In genomic region chr6:113160716-113161115, GRCh38 we compare ENCODE assay signal across 17 cellular contexts.
DNase-seq lines count a peak whose midpoint lies in the region; ATAC-seq and TF ChIP-seq lines count a peak whose summit lies in the region.
"Had no signal": no experiment of that assay in that cellular context is flagged by ENCODE, and none has a peak within 500 bp of the region (broad histone marks: within the 10 kb centered on the region; RNA-seq: fewer than 3 reads in every experiment).

No MANE protein-coding gene starts in this region.

- H3K4me3 Mint-ChIP-seq in mesothelial cell of epicardium (no peak overlapping the region), chondrocyte (ENCODE audit: unreplicated experiment) (no peak overlapping the region)
- H3K4me3 Mint-ChIP-seq: CD4-positive, CD25-positive, alpha-beta regulatory T cell had no signal

- H3K27me3 ChIP-seq in ACC112 (ENCODE audit: insufficient read depth, low read length) (no peaks in the 10 kb centered on the region), GM23248 (replicated peaks; ENCODE audit: insufficient read depth) (no peaks in the 10 kb centered on the region)
- H3K27me3 ChIP-seq: SJCRH30 had no signal

- no peak for DNase-seq in GM23248
- DNase-seq in amniotic epithelial cell (ENCODE audit: low read depth), result peak; percentile 51
- DNase-seq in mesothelial cell of epicardium (ENCODE audit: low spot score in 2 of 2, unreplicated experiment in 2 of 2), result no peak
- no peak for DNase-seq in chondrocyte (ENCODE audit: low spot score)
- no peak for DNase-seq in SIG-M5 treated with dmso at 0.1 percent for 504 hours (lab: John Stamatoyannopoulos, UW; ENCODE audit: unreplicated experiment)
- DNase-seq in nucleus accumbens (lab: John Stamatoyannopoulos, UW), result no peak
- DNase-seq: CD4-positive, CD25-positive, alpha-beta regulatory T cell; KBM-7; NCI-H1092 treated with DMSO at 0.1 percent for 48 hours; NCI-H146; NCI-H226; NCI-H510A treated with DMSO at 0.1 percent for 48 hours; SJCRH30 had no signal

- H3K9me2 ChIP-seq in GM23248 (ENCODE audit: insufficient read depth), result no peaks in the 10 kb centered on the region

- H3F3A ChIP-seq in GM23248 (ENCODE audit: insufficient read depth), result no peaks in the 10 kb centered on the region

- H4K20me1 ChIP-seq in GM23248 (ENCODE audit: insufficient read depth), result no peaks in the 10 kb centered on the region

- peak overlapping the region; percentile 21 for H3K27ac Mint-ChIP-seq in mesothelial cell of epicardium
- no peak overlapping the region for H3K27ac Mint-ChIP-seq in chondrocyte (ENCODE audit: unreplicated experiment)
- H3K27ac Mint-ChIP-seq: CD4-positive, CD25-positive, alpha-beta regulatory T cell had no signal

- no peak overlapping the region for H3K9ac ChIP-seq in GM23248

- H3K27ac ChIP-seq in ACC112 (ENCODE audit: low read depth, low read length) (no peak overlapping the region), GM23248 (no peak overlapping the region)
- H3K27ac ChIP-seq: HL-60, SJCRH30 had no signal

- H3K36me3 Mint-ChIP-seq in mesothelial cell of epicardium (no peaks in the 10 kb centered on the region), chondrocyte (ENCODE audit: low read depth) (no peaks in the 10 kb centered on the region)
- H3K36me3 Mint-ChIP-seq: CD4-positive, CD25-positive, alpha-beta regulatory T cell had no signal

- TF ChIP-seq CTCF in mesothelial cell of epicardium (IDR thresholded peaks at IDR 0.05; ENCODE audit: unreplicated experiment) (no peak), chondrocyte (IDR thresholded peaks at IDR 0.05) (no peak)

- peaks cover 5% of the 10 kb centered on the region for H3K4me1 ChIP-seq in ACC112 (ENCODE audit: control insufficient read depth, insufficient read depth, low read length, unreplicated experiment)
- H3K4me1 ChIP-seq in GM23248 (ENCODE audit: insufficient read depth), result no peaks in the 10 kb centered on the region
- H3K4me1 ChIP-seq: SJCRH30 had no signal

- H3K4me2 ChIP-seq in GM23248 (ENCODE audit: unreplicated experiment), result no peak overlapping the region

- H3K27me3 Mint-ChIP-seq in mesothelial cell of epicardium (ENCODE audit: low read depth), result no peaks in the 10 kb centered on the region
- no peaks in the 10 kb centered on the region for H3K27me3 Mint-ChIP-seq in chondrocyte (ENCODE audit: low read depth)
- H3K27me3 Mint-ChIP-seq: CD4-positive, CD25-positive, alpha-beta regulatory T cell had no signal

- no peaks in the 10 kb centered on the region for H3K4me1 Mint-ChIP-seq in mesothelial cell of epicardium
- no peaks in the 10 kb centered on the region for H3K4me1 Mint-ChIP-seq in chondrocyte (ENCODE audit: low read depth)
- H3K4me1 Mint-ChIP-seq: CD4-positive, CD25-positive, alpha-beta regulatory T cell had no signal

- H2AFZ ChIP-seq in ACC112 (ENCODE audit: low read length, unreplicated experiment) (peak overlapping the region; percentile 27), GM23248 (peak overlapping the region; percentile 25)

- 34 to 45% methylated on average over 1 of the region's 1 CpG for WGBS in GM23248 (ENCODE audit: low coverage in 1 of 2, low lambda C conversion rate in 2 of 2, missing lambda C conversion rate in 2 of 2), 2 experiments

- in situ Hi-C loops in GM23248 (cut with MboI), result no loop called here

- H3K9me3 Mint-ChIP-seq in mesothelial cell of epicardium, result peaks cover 6% of the 10 kb centered on the region
- H3K9me3 Mint-ChIP-seq in chondrocyte (ENCODE audit: low read depth), result peaks cover 2% of the 10 kb centered on the region

- no peaks in the 10 kb centered on the region for H3K36me3 ChIP-seq in ACC112 (ENCODE audit: insufficient read depth, low read length)
- no peaks in the 10 kb centered on the region for H3K36me3 ChIP-seq in GM23248 (ENCODE audit: low read depth)
- H3K36me3 ChIP-seq: SJCRH30 had no signal

- H3K9me3 ChIP-seq in GM23248 (ENCODE audit: low read depth), result no peaks in the 10 kb centered on the region

- ATAC-seq in HG02870 (IDR thresholded peaks at IDR 0.05; ENCODE audit: unreplicated experiment), result no peak
- ATAC-seq: Panc1 had no signal

- no peaks in the 10 kb centered on the region for H3K79me2 ChIP-seq in ACC112 (ENCODE audit: control insufficient read depth, insufficient read depth, low read length, unreplicated experiment)
- H3K79me2 ChIP-seq in GM23248 (ENCODE audit: insufficient read depth), result no peaks in the 10 kb centered on the region

- H3K4me3 ChIP-seq in ACC112 (ENCODE audit: low read depth, low read length) (no peak overlapping the region), GM23248 (no peak overlapping the region)
- H3K4me3 ChIP-seq: SJCRH30 had no signal
